In genomic region chr6:46159229-46159628, GRCh38 we compare ENCODE assay signal across 37 cellular contexts. TPM values are rescaled to one million over a fixed set of nuclear protein-coding genes. Genes with fewer than 3 reads are reported as not detected.
"Had no signal": no experiment of that assay in that cellular context is flagged by ENCODE, and none has a peak within 500 bp of the region (broad histone marks: within the 10 kb centered on the region; RNA-seq: fewer than 3 reads in every experiment).

No MANE protein-coding gene starts in this region.

- H3K27me3 ChIP-seq: MG63 had no signal

- H3K36me3 ChIP-seq: MG63 had no signal

- H3K4me3 ChIP-seq: MG63 had no signal

- H3K9me3 ChIP-seq: MG63 had no signal

- DNase-seq: Karpas-422, Kasumi-1, MG63, MM.1S, MV-4-11, NCI-H1048, NCI-H1092, NCI-H1092 treated with DMSO at 0.1 percent for 48 hours, NCI-H1105, NCI-H1105 treated with DMSO at 0.1 percent for 48 hours, NCI-H1417, NCI-H1417 treated with DMSO at 0.1 percent for 48 hours, NCI-H1436, NCI-H1436 treated with DMSO at 0.1 percent for 48 hours, NCI-H146, NCI-H1694, NCI-H1694 treated with DMSO at 0.1 percent for 48 hours, NCI-H187, NCI-H187 treated with DMSO at 0.1 percent for 48 hours, NCI-H1930, NCI-H2029, NCI-H2029 treated with DMSO at 0.1 percent for 48 hours, NCI-H2081, NCI-H2081 treated with DMSO at 0.1 percent for 48 hours, NCI-H2107, NCI-H2171, NCI-H2171 treated with DMSO at 0.1 percent for 48 hours, NCI-H2227 treated with DMSO at 0.1 percent for 48 hours, NCI-H226, NCI-H345, NCI-H446, NCI-H446 treated with DMSO at 0.1 percent for 48 hours, NCI-H510A, NCI-H510A treated with DMSO at 0.1 percent for 48 hours, NCI-H524, NCI-H524 treated with DMSO at 0.1 percent for 48 hours had no signal

RNA-seq across cellular contexts. Expression of gene ENPP5, which starts 11.6 kb away (rescaled TPM):
- total RNA-seq: NCI-H460 had no signal
